In the genomic region with DNA sequence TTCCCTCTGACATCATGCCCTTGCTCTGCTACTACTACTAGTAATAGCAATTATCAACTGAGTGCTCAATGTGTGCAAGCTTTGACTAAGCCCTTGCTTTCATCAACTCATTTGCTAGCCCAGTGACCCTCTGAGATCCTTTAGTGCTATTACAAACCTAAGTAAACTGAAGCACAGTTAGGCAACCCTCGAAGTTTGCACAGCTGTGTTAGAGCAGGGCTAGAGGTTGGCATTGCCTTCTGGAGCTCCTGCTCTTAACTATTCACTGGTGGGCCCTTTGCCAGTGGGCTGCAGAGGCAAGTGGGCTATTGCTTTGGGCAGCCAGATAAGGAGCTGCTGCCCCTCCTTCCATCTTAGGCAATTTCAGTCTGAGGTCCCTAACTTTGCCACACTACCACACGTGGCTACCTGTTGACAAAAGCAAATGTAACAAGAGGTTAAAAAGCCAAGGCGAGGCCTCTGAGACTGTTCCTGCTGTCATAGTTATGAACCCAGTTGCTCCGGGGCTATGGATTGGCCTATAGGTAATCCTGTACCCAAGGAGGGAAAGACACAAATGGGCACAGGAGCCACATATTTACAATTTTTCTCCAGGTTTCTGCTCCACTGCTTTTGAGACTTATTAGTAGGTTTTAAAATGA, we compare ENCODE assay signal across 1 cellular context.
TF ChIP-seq lines count a peak whose summit lies in the region.

No MANE protein-coding gene starts in this region.

TF ChIP-seq in IMR-90, 13 proteins besides CTCF, POLR2A, EP300 and RAD21 (continued from another document):
- TF ChIP-seq MAZ (IDR thresholded peaks at IDR 0.05; ENCODE audit: borderline replicate concordance, low read depth, low read length) (no peak), RFX5 (IDR thresholded peaks at IDR 0.05; ENCODE audit: low read depth, low read length) (no peak), CEBPB (IDR thresholded peaks at IDR 0.05; ENCODE audit: low read depth, low read length) (no peak), NFE2L2 (IDR thresholded peaks at IDR 0.05; ENCODE audit: low read depth, low read length) (no peak), RCOR1 (IDR thresholded peaks at IDR 0.05; ENCODE audit: insufficient replicate concordance, low read length) (no peak)
